Comparison of ENCODE assay signal across 20 cellular contexts in the genomic region with DNA sequence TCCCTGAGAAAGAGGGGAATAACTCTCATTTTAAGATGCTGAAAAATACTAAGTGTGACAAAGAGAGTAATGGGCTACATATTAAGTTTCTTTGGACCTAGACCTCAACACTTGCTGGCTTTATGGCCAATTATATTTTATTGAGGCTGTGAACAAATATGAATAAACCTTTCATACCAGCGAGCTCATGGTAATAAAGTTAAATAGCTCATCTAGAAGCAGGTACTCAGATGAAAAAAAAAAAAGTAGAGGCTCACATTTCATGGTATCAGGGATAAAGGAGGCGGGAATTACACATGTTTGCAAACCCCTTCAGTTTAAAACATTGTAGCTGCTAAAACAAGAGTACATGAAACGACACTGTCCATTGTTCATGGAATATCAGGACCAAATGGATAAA.
"Had no signal": no experiment of that assay in that cellular context is flagged by ENCODE, and none has a peak within 500 bp of the region (broad histone marks: within the 10 kb centered on the region; RNA-seq: fewer than 3 reads in every experiment).

No MANE protein-coding gene starts in this region.

- ATAC-seq: activated CD8-positive, alpha-beta T cell treated with anti-CD3 and anti-CD28 coated beads for 36 hours; activated T-helper 17 cell treated with anti-CD3 and anti-CD28 coated beads, Interleukin-2, amount 50 U/mL, for 72 hours; left lung; stimulated activated naive B cell treated with anti-CD40 and anti-IgM and Interleukin-4, amounts not matched to agents 10 μg/mL and 1 μg/mL and 100 μg/mL, for 72 hours; upper lobe of right lung had no signal

- H3K27me3 ChIP-seq: left lung, sigmoid colon, spleen, upper lobe of right lung had no signal

- H3K27ac ChIP-seq: left lung, sigmoid colon, spleen, thoracic aorta, upper lobe of right lung had no signal

- DNase-seq: activated CD4-positive, alpha-beta T cell treated with anti-CD3 and anti-CD28 coated beads, Interleukin-2, amount 10 ng/mL, durations not matched to agents 24 days and 14 days; activated CD8-positive, alpha-beta T cell treated with anti-CD3 and anti-CD28 coated beads for 36 hours; activated naive CD4-positive, alpha-beta T cell; activated T-cell treated with anti-CD3 and anti-CD28 coated beads, Interleukin-2, amount 50 U/mL, for 1 hour; aorta; cortex of kidney; erythroblast; foreskin melanocyte; kidney; left lung; occipital lobe; posterior cingulate gyrus; sigmoid colon; spleen; stimulated activated CD4-positive, alpha-beta T cell treated with anti-CD3 and anti-CD28 coated beads, Interleukin-4, amount 100 ng/mL, for 4 hours; stimulated activated naive B cell treated with anti-CD40 and anti-IgM and Interleukin-4, amounts not matched to agents 10 μg/mL and 1 μg/mL and 100 μg/mL, for 72 hours; upper lobe of right lung had no signal

- H3K4me3 ChIP-seq: left lung, sigmoid colon, spleen, thoracic aorta, upper lobe of right lung had no signal

- H3K9me3 ChIP-seq: left lung, sigmoid colon, spleen, thoracic aorta, upper lobe of right lung had no signal

- H3K9me3 Mint-ChIP-seq: activated T-helper 17 cell treated with anti-CD3 and anti-CD28 coated beads, Interleukin-2, amount 50 U/mL, for 72 hours; mesothelial cell of epicardium; stimulated activated naive B cell treated with anti-CD40 and anti-IgM and Interleukin-4, amounts not matched to agents 10 μg/mL and 1 μg/mL and 100 μg/mL, for 72 hours had no signal

- H3K4me1 ChIP-seq: left lung, sigmoid colon, upper lobe of right lung had no signal

- H3K36me3 Mint-ChIP-seq: mesothelial cell of epicardium had no signal

- H3K27ac Mint-ChIP-seq: activated CD4-positive, alpha-beta T cell treated with anti-CD3 and anti-CD28 coated beads, Interleukin-2, amount 10 ng/mL, durations not matched to agents 24 days and 14 days; activated T-helper 17 cell treated with anti-CD3 and anti-CD28 coated beads, Interleukin-2, amount 50 U/mL, for 72 hours; mesothelial cell of epicardium had no signal

- H3K4me3 Mint-ChIP-seq: activated CD4-positive, alpha-beta T cell treated with anti-CD3 and anti-CD28 coated beads, Interleukin-2, amount 10 ng/mL, durations not matched to agents 24 days and 14 days; activated CD8-positive, alpha-beta T cell treated with anti-CD3 and anti-CD28 coated beads for 36 hours; activated T-helper 17 cell treated with anti-CD3 and anti-CD28 coated beads, Interleukin-2, amount 50 U/mL, for 72 hours; mesothelial cell of epicardium; stimulated activated naive B cell treated with anti-CD40 and anti-IgM and Interleukin-4, amounts not matched to agents 10 μg/mL and 1 μg/mL and 100 μg/mL, for 72 hours had no signal

- H3K27me3 Mint-ChIP-seq: activated CD4-positive, alpha-beta T cell treated with anti-CD3 and anti-CD28 coated beads, Interleukin-2, amount 10 ng/mL, durations not matched to agents 24 days and 14 days; activated CD8-positive, alpha-beta T cell treated with anti-CD3 and anti-CD28 coated beads for 36 hours; activated T-helper 17 cell treated with anti-CD3 and anti-CD28 coated beads, Interleukin-2, amount 50 U/mL, for 72 hours; stimulated activated naive B cell treated with anti-CD40 and anti-IgM and Interleukin-4, amounts not matched to agents 10 μg/mL and 1 μg/mL and 100 μg/mL, for 72 hours had no signal

- H3K36me3 ChIP-seq: left lung, sigmoid colon, spleen, thoracic aorta, upper lobe of right lung had no signal
